In genomic region chr5:135707302-135707701, GRCh38 we compare ENCODE assay signal across 19 cellular contexts.
"Had no signal": no experiment of that assay in that cellular context is flagged by ENCODE, and none has a peak within 500 bp of the region (broad histone marks: within the 10 kb centered on the region; RNA-seq: fewer than 3 reads in every experiment).

No MANE protein-coding gene starts in this region.

- DNase-seq: colonic mucosa; cortex of kidney; effector CD8-positive, alpha-beta T cell; effector memory CD8-positive, alpha-beta T cell; foreskin keratinocyte; heart left ventricle; hypothalamus; immature natural killer cell; left cardiac atrium; left lung; left ventricle myocardium superior; lower lobe of right lung; mesenchymal stem cell; mucosa of descending colon had no signal

- H3K9me3 Mint-ChIP-seq: dendritic cell treated with granulocyte-macrophage colony-stimulating factor and Interleukin-4, amounts not matched to agents 40 ng/mL and 50 ng/mL, for 4 days; effector memory CD8-positive, alpha-beta T cell; mesothelial cell of epicardium had no signal

- H3K4me2 ChIP-seq: hepatocyte had no signal

- ATAC-seq: effector memory CD8-positive, alpha-beta T cell; foreskin keratinocyte; gastroesophageal sphincter; heart left ventricle; left cardiac atrium; left lung; left ventricle myocardium superior; lower lobe of right lung; mucosa of descending colon had no signal

- H3K79me2 ChIP-seq: hepatocyte had no signal

- H3K9me3 ChIP-seq: colonic mucosa, esophagus muscularis mucosa, gastroesophageal sphincter, heart left ventricle, left lung, lower lobe of right lung, mucosa of descending colon had no signal

- H3K36me3 Mint-ChIP-seq: immature natural killer cell, mesothelial cell of epicardium had no signal

- H3K4me1 ChIP-seq: esophagus muscularis mucosa, gastroesophageal sphincter, heart left ventricle, left lung, lower lobe of right lung had no signal

- H3K27me3 ChIP-seq: colonic mucosa, esophagus muscularis mucosa, foreskin keratinocyte, hepatocyte, left lung had no signal

- H3K4me3 ChIP-seq: colonic mucosa, esophagus muscularis mucosa, gastroesophageal sphincter, heart left ventricle, hepatocyte, left lung, lower lobe of right lung, mucosa of descending colon had no signal

- H3K27ac ChIP-seq: colonic mucosa, esophagus muscularis mucosa, foreskin keratinocyte, gastroesophageal sphincter, heart left ventricle, hepatocyte, left lung, lower lobe of right lung had no signal

- H3K4me1 Mint-ChIP-seq: immature natural killer cell had no signal

- H2AFZ ChIP-seq: hepatocyte had no signal

- H3K27ac Mint-ChIP-seq: dendritic cell treated with granulocyte-macrophage colony-stimulating factor and Interleukin-4, amounts not matched to agents 40 ng/mL and 50 ng/mL, for 4 days; effector memory CD8-positive, alpha-beta T cell; mesothelial cell of epicardium had no signal

- H3K36me3 ChIP-seq: colonic mucosa, esophagus muscularis mucosa, gastroesophageal sphincter, heart left ventricle, left lung, lower lobe of right lung had no signal

- H3K4me3 Mint-ChIP-seq: dendritic cell treated with granulocyte-macrophage colony-stimulating factor and Interleukin-4, amounts not matched to agents 40 ng/mL and 50 ng/mL, for 4 days; effector memory CD8-positive, alpha-beta T cell; immature natural killer cell; mesothelial cell of epicardium had no signal

- H3K27me3 Mint-ChIP-seq: dendritic cell treated with granulocyte-macrophage colony-stimulating factor and Interleukin-4, amounts not matched to agents 40 ng/mL and 50 ng/mL, for 4 days had no signal
